ENCODE assay signal across 1 cellular context in the genomic region with DNA sequence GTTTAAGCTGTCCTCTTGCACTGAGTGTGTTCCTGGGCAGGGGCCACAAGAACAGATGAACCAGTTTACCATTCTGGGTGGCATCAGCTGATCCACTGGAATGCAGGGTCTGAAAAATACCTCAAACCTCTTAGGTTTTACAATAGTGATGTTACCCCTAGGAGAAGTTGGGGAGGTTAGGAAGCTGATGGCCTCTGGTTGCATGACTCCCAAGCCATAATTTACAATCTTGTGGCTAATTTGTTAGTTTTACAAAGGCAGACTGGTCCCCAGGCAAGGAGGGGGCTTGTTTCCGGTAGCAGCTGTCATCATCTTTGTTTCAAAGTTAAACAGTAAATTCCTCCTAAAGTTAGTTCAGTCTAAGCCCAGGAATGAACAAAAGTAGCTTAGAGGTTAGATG.
TF ChIP-seq lines count a peak whose summit lies in the region.

No MANE protein-coding gene starts in this region.

TF ChIP-seq in WTC11, 78 proteins besides CTCF, POLR2A, EP300 and RAD21 (continued from another document):
- TF ChIP-seq, protein P1, sequence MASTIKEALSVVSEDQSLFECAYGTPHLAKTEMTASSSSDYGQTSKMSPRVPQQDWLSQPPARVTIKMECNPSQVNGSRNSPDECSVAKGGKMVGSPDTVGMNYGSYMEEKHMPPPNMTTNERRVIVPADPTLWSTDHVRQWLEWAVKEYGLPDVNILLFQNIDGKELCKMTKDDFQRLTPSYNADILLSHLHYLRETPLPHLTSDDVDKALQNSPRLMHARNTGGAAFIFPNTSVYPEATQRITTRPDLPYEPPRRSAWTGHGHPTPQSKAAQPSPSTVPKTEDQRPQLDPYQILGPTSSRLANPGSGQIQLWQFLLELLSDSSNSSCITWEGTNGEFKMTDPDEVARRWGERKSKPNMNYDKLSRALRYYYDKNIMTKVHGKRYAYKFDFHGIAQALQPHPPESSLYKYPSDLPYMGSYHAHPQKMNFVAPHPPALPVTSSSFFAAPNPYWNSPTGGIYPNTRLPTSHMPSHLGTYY (CRISPR knock-in tag; IDR thresholded peaks at IDR 0.05), result no peak
TF ChIP-seq in WTC11: peak in this region for 0.
